8 cellular contexts compared by ENCODE assay signal in genomic region chr12:34033628-34034296, GRCh38. TPM values are rescaled to one million over a fixed set of nuclear protein-coding genes. Genes with fewer than 3 reads are reported as not detected.
DNase-seq lines count a peak whose midpoint lies in the region; ATAC-seq, FAIRE-seq and TF ChIP-seq lines count a peak whose summit lies in the region.

No MANE protein-coding gene starts in this region.

- H3K27me3 ChIP-seq in AG04450 (ENCODE audit: control insufficient read depth, insufficient read depth, low read length) = no peaks in the 10 kb centered on the region

- DNase-seq in AG04450 (ENCODE audit: low read depth, low spot score) = peak; percentile 2
- peak; percentile 11 for DNase-seq in RWPE1 (ENCODE audit: low spot score)
- DNase-seq in frontal cortex (ENCODE audit: low spot score in 2 of 2) = no peak
- no peak for DNase-seq in NK-92 treated with Interleukin-12 subunit alpha and Interleukin-12 subunit beta, amount 100 ng/mL, for 24 hours (lab: John Stamatoyannopoulos, UW)
- DNase-seq in posterior vena cava (ENCODE audit: low spot score) = no peak
- DNase-seq in NCI-H2107 treated with DMSO at 0.1 percent for 48 hours (lab: John Stamatoyannopoulos, UW; ENCODE audit: unreplicated experiment) = no peak

- intact Hi-C loops in posterior vena cava (cut with DNase I) = no loop called here

- POLR2A ChIA-PET in AG04450 (lab: Yijun Ruan, JAX) = no interaction called here
- POLR2A ChIA-PET in RWPE1 (lab: Yijun Ruan, JAX; ENCODE audit: low non-redundant PET) = no interaction called here

- no peak overlapping the region for H3K27ac ChIP-seq in AG04450 (ENCODE audit: low read depth, low read length)
- H3K27ac ChIP-seq in RWPE1 = no peak overlapping the region

- CTCF ChIA-PET in AG04450 (lab: Charles Lee) (interaction anchor here (0.6 to 2.7 kb wide), 9 partner anchors 9 to 1310 kb away, joined by 3 to 19 read pairs (median 5); partner anchors contain the start of genes ALG10 and YARS2), RWPE1 (lab: Yijun Ruan, JAX) (interaction anchor here (0.7 kb wide), 2 partner anchors 87 to 1260 kb away, joined by 3 read pairs; no protein-coding TSS in a partner anchor)

- no peaks in the 10 kb centered on the region for H3K9me3 ChIP-seq in AG04450 (ENCODE audit: control insufficient read depth, insufficient read depth, low read length)

- no peak overlapping the region for H3K4me3 ChIP-seq in AG04450 (ENCODE audit: low read depth, low read length)

- peak; percentile 99 for FAIRE-seq in frontal cortex (lab: Jason Lieb, UNC)

- ATAC-seq in GM18505 (IDR thresholded peaks at IDR 0.05; ENCODE audit: unreplicated experiment) = peak; percentile 52
- ATAC-seq in HG03439 (IDR thresholded peaks at IDR 0.05; ENCODE audit: unreplicated experiment) = no peak

- TF ChIP-seq POLR2A in GM18505 (IDR thresholded peaks at IDR 0.05; ENCODE audit: borderline replicate concordance, extremely low read depth, insufficient read depth, insufficient read length) = no peak

- TF ChIP-seq CTCF in AG04450 (IDR thresholded peaks at IDR 0.05; ENCODE audit: low read depth, low read length) (peak; percentile 59), RWPE1 (conservative IDR thresholded peaks at IDR 0.05; ENCODE audit: low read depth) (peak; percentile 63)

RNA-seq across cellular contexts. Expression of gene ALG10, which starts 11.5 kb away (rescaled TPM):
- 4.9 and 5.2 TPM in 2 replicates for polyA plus RNA-seq in AG04450 (2011; rRNA removed)
- 15.1 and 19.1 TPM in 2 replicates for polyA minus RNA-seq in AG04450 (2011; rRNA and poly(A)+ RNA removed)
- total RNA-seq in frontal cortex (33.4 TPM), posterior vena cava (1 to 10 TPM; 5.2 to 7.9 TPM)

Comparison
In these comparisons a context has a peak if more than half of its experiments do, and no peak if none do; other contexts are left out.
1. DNase-seq: peak in AG04450 (single experiment) and RWPE1 (single experiment); none in frontal cortex (0 of 2), NK-92 treated with Interleukin-12 subunit alpha and Interleukin-12 subunit beta, amount 100 ng/mL, for 24 hours (single experiment), posterior vena cava (single experiment) and NCI-H2107 treated with DMSO at 0.1 percent for 48 hours (single experiment).